ENCODE assay signal across 14 cellular contexts in the genomic region with DNA sequence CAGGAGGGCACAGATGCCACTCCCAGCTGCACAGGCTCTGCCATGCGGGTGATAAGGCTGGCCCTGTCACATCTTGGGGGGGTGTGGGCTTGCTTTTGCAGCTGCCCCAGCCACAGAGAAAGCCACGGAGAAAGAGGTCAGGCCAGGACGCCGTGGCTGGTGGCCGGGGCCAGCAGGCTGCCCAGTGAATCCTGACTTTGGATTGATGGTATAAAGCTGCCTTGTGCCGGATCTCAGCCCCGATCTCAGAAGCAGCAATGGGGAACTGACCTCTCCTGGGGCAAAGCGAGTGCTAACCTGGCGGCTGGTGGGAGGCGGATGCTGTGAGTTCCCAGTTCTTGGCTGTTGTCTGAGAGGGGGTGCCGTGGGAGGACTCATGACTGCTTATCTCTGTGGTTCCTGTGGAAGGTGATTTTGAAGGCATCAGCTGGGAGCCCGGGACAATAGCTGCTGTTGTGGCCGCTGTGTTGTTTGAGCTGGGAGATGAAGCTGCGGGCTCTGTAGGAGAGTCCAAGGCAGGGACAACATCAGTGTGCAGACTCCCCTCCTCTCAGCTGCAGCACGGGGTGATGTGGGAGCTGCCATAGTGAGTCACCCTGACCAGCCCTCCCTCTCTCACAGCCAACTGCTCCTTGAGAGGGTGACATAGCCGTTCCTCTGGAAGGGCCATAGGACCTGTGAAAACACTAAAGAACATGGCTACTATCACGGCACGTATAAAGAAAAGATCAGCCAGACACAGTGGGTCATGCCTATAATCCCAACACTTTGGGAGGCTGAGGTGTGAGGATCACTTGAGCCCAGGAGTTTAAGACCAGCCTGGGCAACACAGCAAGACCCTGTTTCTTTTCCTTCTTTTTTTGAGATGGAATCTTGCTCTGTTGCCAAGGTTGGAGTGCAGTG. TPM values are rescaled to one million over a fixed set of nuclear protein-coding genes. Genes with fewer than 3 reads are reported as not detected.
DNase-seq lines count a peak whose midpoint lies in the region; ATAC-seq and TF ChIP-seq lines count a peak whose summit lies in the region.
"Had no signal": no experiment of that assay in that cellular context is flagged by ENCODE, and none has a peak within 500 bp of the region (broad histone marks: within the 10 kb centered on the region; RNA-seq: fewer than 3 reads in every experiment).

No MANE protein-coding gene starts in this region.

- TF ChIP-seq CTCF in right atrium auricular region (IDR thresholded peaks at IDR 0.05) = no peak
- no peak for TF ChIP-seq CTCF in left lung (IDR thresholded peaks at IDR 0.05)
- TF ChIP-seq CTCF in uterus (IDR thresholded peaks at IDR 0.05) = no peak

- no peaks in the 10 kb centered on the region for H3K4me1 ChIP-seq in right atrium auricular region
- H3K4me1 ChIP-seq in left lung = no peaks in the 10 kb centered on the region
- H3K4me1 ChIP-seq in uterus = no peaks in the 10 kb centered on the region
- H3K4me1 ChIP-seq: SJCRH30 had no signal

- H3K9me3 ChIP-seq in right atrium auricular region (no peaks in the 10 kb centered on the region), left lung (no peaks in the 10 kb centered on the region), uterus (no peaks in the 10 kb centered on the region)
- H3K9me3 ChIP-seq: SJCRH30 had no signal

- intact Hi-C loops in cardiac septum (cut with DNase I) = no loop called here
- intact Hi-C loops in left lung (cut with DNase I) = no loop called here
- intact Hi-C loops in uterus (cut with DNase I; ENCODE audit: low total_unique reads) = no loop called here

- H3K27ac ChIP-seq in right atrium auricular region (no peak overlapping the region), left lung (no peak overlapping the region), uterus (peak overlapping the region in 1 of 2 donors; percentile 14)
- H3K27ac ChIP-seq: SJCRH30 had no signal

- no peak for TF ChIP-seq POLR2A in uterus (IDR thresholded peaks at IDR 0.05)
- TF ChIP-seq POLR2A in GM18505 (IDR thresholded peaks at IDR 0.05; ENCODE audit: borderline replicate concordance, extremely low read depth, insufficient read depth, insufficient read length) = no peak

- peak; percentile 56 for DNase-seq in cardiac septum (ENCODE audit: low spot score)
- DNase-seq in right atrium auricular region (ENCODE audit: low spot score) = no peak
- DNase-seq in astrocyte of the hippocampus (ENCODE audit: low read depth, low spot score) = peak; percentile 64
- peak in 1 of 2 donors; percentile 32 for DNase-seq in left lung
- peak; percentile 13 to 54 for DNase-seq in uterus
- DNase-seq: activated CD4-positive, alpha-beta T cell treated with anti-CD3 and anti-CD28 coated beads, Interleukin-2, amount 10 ng/mL, durations not matched to agents 24 days and 14 days; effector memory CD8-positive, alpha-beta T cell; natural killer cell; NCI-H1694; SJCRH30; T1000 had no signal

- no peak overlapping the region for H3K4me3 ChIP-seq in right atrium auricular region
- H3K4me3 ChIP-seq in left lung = no peak overlapping the region
- H3K4me3 ChIP-seq in uterus = no peak overlapping the region
- H3K4me3 ChIP-seq: SJCRH30 had no signal

- ATAC-seq in left lung = peak; percentile 33
- no peak for ATAC-seq in GM18505 (IDR thresholded peaks at IDR 0.05; ENCODE audit: unreplicated experiment)
- no peak for ATAC-seq in GM21717 (IDR thresholded peaks at IDR 0.05; ENCODE audit: unreplicated experiment)
- ATAC-seq in GM21723 (IDR thresholded peaks at IDR 0.05; ENCODE audit: unreplicated experiment) = no peak
- ATAC-seq: effector memory CD8-positive, alpha-beta T cell; natural killer cell had no signal

- no peaks in the 10 kb centered on the region for H3K36me3 ChIP-seq in right atrium auricular region
- peaks cover 0 to 89% of the 10 kb centered on the region in 2 donors for H3K36me3 ChIP-seq in left lung
- no peaks in the 10 kb centered on the region for H3K36me3 ChIP-seq in uterus
- H3K36me3 ChIP-seq: SJCRH30 had no signal

- H3K27me3 ChIP-seq in right atrium auricular region (no peaks in the 10 kb centered on the region), left lung (no peaks in the 10 kb centered on the region), uterus (no peaks in the 10 kb centered on the region)
- H3K27me3 ChIP-seq: SJCRH30 had no signal

RNA-seq across cellular contexts. Expression of a gene that starts 17.0 kb away (rescaled TPM):
- total RNA-seq in cardiac septum (3.9 TPM), right atrium auricular region (10 to 100 TPM in 1 of 2 donors, 1 to 10 TPM in 1; 9.6 to 30.5 TPM), left lung (10 to 100 TPM; 14.7 to 46.2 TPM), uterus (10 to 100 TPM in 3 of 4 donors, 1 to 10 TPM in 1; 1.6 to 42.5 (median 31.9) TPM)
- total RNA-seq: SJCRH30 had no signal
